ENCODE assay signal across 28 cellular contexts in genomic region chr2:138319616-138320015, GRCh38.
"Had no signal": no experiment of that assay in that cellular context is flagged by ENCODE, and none has a peak within 500 bp of the region (broad histone marks: within the 10 kb centered on the region; RNA-seq: fewer than 3 reads in every experiment).

No MANE protein-coding gene starts in this region.

- H3K4me3 ChIP-seq: body of pancreas, cardiac muscle cell, colonic mucosa, esophagus squamous epithelium had no signal

- H3K4me1 Mint-ChIP-seq: activated CD4-positive, alpha-beta T cell treated with anti-CD3 and anti-CD28 coated beads for 36 hours; activated CD4-positive, alpha-beta T cell treated with anti-CD3 and anti-CD28 coated beads, Interleukin-2, amount 10 ng/mL, durations not matched to agents 24 days and 14 days; activated CD8-positive, alpha-beta memory T cell treated with anti-CD3 and anti-CD28 coated beads, Interleukin-2, amount 10 ng/mL, durations not matched to agents 7 days and 5 days had no signal

- H3K27me3 Mint-ChIP-seq: activated CD4-positive, alpha-beta memory T cell treated with anti-CD3 and anti-CD28 coated beads for 36 hours; activated CD4-positive, alpha-beta T cell treated with anti-CD3 and anti-CD28 coated beads for 36 hours; activated CD4-positive, alpha-beta T cell treated with anti-CD3 and anti-CD28 coated beads, Interleukin-2, amount 10 ng/mL, durations not matched to agents 24 days and 14 days; activated CD8-positive, alpha-beta memory T cell treated with anti-CD3 and anti-CD28 coated beads, Interleukin-2, amount 10 ng/mL, durations not matched to agents 7 days and 5 days; activated naive CD8-positive, alpha-beta T cell had no signal

- H3K9me3 ChIP-seq: colonic mucosa had no signal

- H3K27ac Mint-ChIP-seq: activated CD4-positive, alpha-beta memory T cell treated with anti-CD3 and anti-CD28 coated beads for 36 hours; activated CD4-positive, alpha-beta T cell treated with anti-CD3 and anti-CD28 coated beads for 36 hours; activated CD4-positive, alpha-beta T cell treated with anti-CD3 and anti-CD28 coated beads, Interleukin-2, amount 10 ng/mL, durations not matched to agents 24 days and 14 days; activated CD8-positive, alpha-beta memory T cell treated with anti-CD3 and anti-CD28 coated beads, Interleukin-2, amount 10 ng/mL, durations not matched to agents 7 days and 5 days; activated CD8-positive, alpha-beta T cell treated with anti-CD3 and anti-CD28 coated beads, Interleukin-2, amount 10 ng/mL, durations not matched to agents 7 days and 5 days; activated naive CD4-positive, alpha-beta T cell treated with anti-CD3 and anti-CD28 coated beads for 36 hours; activated naive CD8-positive, alpha-beta T cell; activated T-helper 1 cell treated with anti-CD3 and anti-CD28 coated beads, Interleukin-12 subunit alpha, Interleukin-12 subunit beta, Interleukin-2, Interleukin-4 antibody, amounts not matched to agents 30 ng/mL and 10 ng/mL and 1 ng/mL, durations not matched to agents 14 hours and 24 hours and 36 hours; activated T-helper 2 cell treated with anti-CD3 and anti-CD28 coated beads, Interferon-gamma antibody, Interleukin-2, Interleukin-4, amounts not matched to agents 10 μg/mL and 5 μg/mL and 100 μg/mL, durations not matched to agents 14 hours and 24 hours and 36 hours had no signal

- H3K4me3 Mint-ChIP-seq: activated CD4-positive, alpha-beta memory T cell treated with anti-CD3 and anti-CD28 coated beads for 36 hours; activated CD4-positive, alpha-beta T cell treated with anti-CD3 and anti-CD28 coated beads for 36 hours; activated CD4-positive, alpha-beta T cell treated with anti-CD3 and anti-CD28 coated beads, Interleukin-2, amount 10 ng/mL, durations not matched to agents 24 days and 14 days; activated CD8-positive, alpha-beta memory T cell treated with anti-CD3 and anti-CD28 coated beads, Interleukin-2, amount 10 ng/mL, durations not matched to agents 7 days and 5 days; activated CD8-positive, alpha-beta T cell treated with anti-CD3 and anti-CD28 coated beads, Interleukin-2, amount 10 ng/mL, durations not matched to agents 7 days and 5 days; activated naive CD4-positive, alpha-beta T cell treated with anti-CD3 and anti-CD28 coated beads for 36 hours; activated naive CD8-positive, alpha-beta T cell; activated T-helper 1 cell treated with anti-CD3 and anti-CD28 coated beads, Interleukin-12 subunit alpha, Interleukin-12 subunit beta, Interleukin-2, Interleukin-4 antibody, amounts not matched to agents 30 ng/mL and 10 ng/mL and 1 ng/mL, durations not matched to agents 14 hours and 24 hours and 36 hours had no signal

- H3K36me3 Mint-ChIP-seq: activated CD8-positive, alpha-beta memory T cell treated with anti-CD3 and anti-CD28 coated beads, Interleukin-2, amount 10 ng/mL, durations not matched to agents 7 days and 5 days; activated naive CD8-positive, alpha-beta T cell had no signal

- H3K27me3 ChIP-seq: body of pancreas, cardiac muscle cell, colonic mucosa, esophagus squamous epithelium had no signal

- ATAC-seq: activated CD4-positive, alpha-beta T cell treated with anti-CD3 and anti-CD28 coated beads for 36 hours; activated CD8-positive, alpha-beta memory T cell treated with anti-CD3 and anti-CD28 coated beads, Interleukin-2, amount 10 ng/mL, durations not matched to agents 7 days and 5 days; activated CD8-positive, alpha-beta T cell treated with anti-CD3 and anti-CD28 coated beads, Interleukin-2, amount 10 ng/mL, durations not matched to agents 7 days and 5 days; body of pancreas had no signal

- H3K27ac ChIP-seq: body of pancreas, cardiac muscle cell, colonic mucosa, epithelial cell of prostate, esophagus squamous epithelium had no signal

- H3K4me1 ChIP-seq: colonic mucosa, esophagus squamous epithelium had no signal

- H3K36me3 ChIP-seq: cardiac muscle cell, colonic mucosa, esophagus squamous epithelium had no signal

- DNase-seq: activated CD4-positive, alpha-beta memory T cell treated with anti-CD3 and anti-CD28 coated beads for 36 hours; activated CD4-positive, alpha-beta T cell treated with anti-CD3 and anti-CD28 coated beads for 36 hours; activated CD4-positive, alpha-beta T cell treated with anti-CD3 and anti-CD28 coated beads, Interleukin-2, amount 10 ng/mL, durations not matched to agents 24 days and 14 days; activated CD4-positive, CD25-positive, alpha-beta regulatory T cell; activated CD4-positive, CD25-positive, alpha-beta regulatory T cell treated with anti-CD3 and anti-CD28 coated beads, Interleukin-2, amount 50 U/mL, for 72 hours; activated CD8-positive, alpha-beta memory T cell treated with anti-CD3 and anti-CD28 coated beads, Interleukin-2, amount 10 ng/mL, durations not matched to agents 7 days and 5 days; activated CD8-positive, alpha-beta memory T cell treated with anti-CD3 and anti-CD28 coated beads, Interleukin-2, amount 50 U/mL, for 4 hours; activated CD8-positive, alpha-beta T cell treated with anti-CD3 and anti-CD28 coated beads, Interleukin-2, amount 10 ng/mL, durations not matched to agents 7 days and 5 days; activated effector memory CD4-positive, alpha-beta T cell treated with anti-CD3 and anti-CD28 coated beads, Interleukin-2, amount 50 U/mL, for 16 hours; activated naive CD4-positive, alpha-beta T cell treated with anti-CD3 and anti-CD28 coated beads for 36 hours; activated T-cell treated with anti-CD3 and anti-CD28 coated beads, Interleukin-2, amount 50 U/mL, for 1 hour; activated T-cell treated with anti-CD3 and anti-CD28 coated beads, Interleukin-2, amount 50 U/mL, for 48 hours; amygdala; aorta; body of pancreas; central memory CD4-positive, alpha-beta T cell; cerebellar nuclear complex; colonic mucosa; effector CD8-positive, alpha-beta T cell; esophagus squamous epithelium; foreskin fibroblast; head of caudate nucleus; T-helper 2 cell had no signal

- H3K9me3 Mint-ChIP-seq: activated CD4-positive, alpha-beta T cell treated with anti-CD3 and anti-CD28 coated beads, Interleukin-2, amount 10 ng/mL, durations not matched to agents 24 days and 14 days; activated T-helper 1 cell treated with anti-CD3 and anti-CD28 coated beads, Interleukin-12 subunit alpha, Interleukin-12 subunit beta, Interleukin-2, Interleukin-4 antibody, amounts not matched to agents 30 ng/mL and 10 ng/mL and 1 ng/mL, durations not matched to agents 14 hours and 24 hours and 36 hours; activated T-helper 2 cell treated with anti-CD3 and anti-CD28 coated beads, Interferon-gamma antibody, Interleukin-2, Interleukin-4, amounts not matched to agents 10 μg/mL and 5 μg/mL and 100 μg/mL, durations not matched to agents 14 hours and 24 hours and 36 hours had no signal
